17 cellular contexts compared by ENCODE assay signal in the genomic region with DNA sequence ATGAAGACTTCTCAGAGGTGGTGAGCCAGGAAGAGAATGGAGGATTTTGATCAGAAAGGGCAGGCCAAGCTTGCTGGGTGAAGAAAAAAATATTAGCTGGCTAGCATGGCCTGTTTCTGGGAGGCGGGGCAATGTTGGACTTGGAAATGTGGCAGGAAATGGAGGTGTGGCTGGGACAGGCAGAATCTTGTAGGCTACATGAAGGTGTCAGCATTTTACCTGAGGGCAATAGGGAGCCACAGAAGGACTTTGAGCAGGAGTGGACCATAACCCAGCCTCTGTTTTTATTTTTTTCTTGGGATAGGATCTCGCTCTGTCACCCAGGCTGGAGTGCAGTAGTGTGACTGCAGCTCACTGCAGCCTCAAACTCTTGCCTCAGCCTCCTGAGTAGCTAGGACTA. TPM values are rescaled to one million over a fixed set of nuclear protein-coding genes. Genes with fewer than 3 reads are reported as not detected.
DNase-seq lines count a peak whose midpoint lies in the region; ATAC-seq, FAIRE-seq and TF ChIP-seq lines count a peak whose summit lies in the region.
"Had no signal": no experiment of that assay in that cellular context is flagged by ENCODE, and none has a peak within 500 bp of the region (broad histone marks: within the 10 kb centered on the region; RNA-seq: fewer than 3 reads in every experiment).

No MANE protein-coding gene starts in this region.

- POLR2A ChIA-PET in HEK293 (lab: Yijun Ruan, JAX) = interaction anchor here (0.9 kb wide), 1 partner anchor 9 kb away, joined by 3 read pairs; no protein-coding TSS in a partner anchor
- POLR2A ChIA-PET in RWPE1 (lab: Yijun Ruan, JAX; ENCODE audit: low non-redundant PET) = no interaction called here
- POLR2A ChIA-PET in H1 (lab: Charles Lee; ENCODE audit: partially characterized antibody) = interaction anchor here (3.4 kb wide), 1 partner anchor 15 kb away, joined by 17 read pairs; no protein-coding TSS in a partner anchor
- POLR2A ChIA-PET in T-cell (lab: Charles Lee) = no interaction called here

- no peak overlapping the region for H3K9ac ChIP-seq in H1 (replicated peaks in 1 of 4; ENCODE audit: extremely low read depth in 1 of 4, low read depth in 3 of 4, low read length in 3 of 4)
- H3K9ac ChIP-seq: SK-N-SH had no signal

- no peak overlapping the region for H2AFZ ChIP-seq in H1 (ENCODE audit: low read length)

- H4K8ac ChIP-seq in H1 (ENCODE audit: extremely low read depth, insufficient read depth, low read length) = no peak overlapping the region

- no peak overlapping the region for H4K5ac ChIP-seq in H1 (ENCODE audit: insufficient read length, low read depth, low read length)

- H4K91ac ChIP-seq in H1 (replicated peaks; ENCODE audit: insufficient read length, low read length) = peak overlapping the region; percentile 66

- TF ChIP-seq CTCF in HEK293 (tag by site-specific recombination; IDR thresholded peaks at IDR 0.05) (no peak), RWPE1 (conservative IDR thresholded peaks at IDR 0.05; ENCODE audit: low read depth) (no peak), H1 (IDR thresholded peaks at IDR 0.05; ENCODE audit: control extremely low read depth in 1 of 3, insufficient read depth in 1 of 3, low read depth in 1 of 3, low read length in 3 of 3) (no peak), mucosa of descending colon (IDR thresholded peaks at IDR 0.05) (no peak)

- no peak overlapping the region for H3K14ac ChIP-seq in H1 (ENCODE audit: insufficient read length)

- peak overlapping the region; percentile 92; the same call in 1 of the 2 replicates for H2BK15ac ChIP-seq in H1 (ENCODE audit: low read length)

- H3K9me3 Mint-ChIP-seq in T-cell = no peaks in the 10 kb centered on the region

- no peaks in the 10 kb centered on the region for H3K23me2 ChIP-seq in H1 (ENCODE audit: low read depth, low read length)

- H3K4me1 ChIP-seq in HEK293 (ENCODE audit: control insufficient read depth, insufficient read depth, low read length) = no peaks in the 10 kb centered on the region
- peaks cover 3 to 20% (median 17%) of the 10 kb centered on the region in 4 experiments for H3K4me1 ChIP-seq in H1 (replicated peaks in 1 of 4; ENCODE audit: control insufficient read depth in 3 of 4, insufficient read depth in 4 of 4, low read length in 3 of 4)
- H3K4me1 ChIP-seq in mucosa of descending colon (ENCODE audit: low read depth) = no peaks in the 10 kb centered on the region

- no peak overlapping the region; a peak in 1 of 4 replicates for H3K4me2 ChIP-seq in H1 (ENCODE audit: insufficient read depth in 1 of 2, low read depth in 2 of 2, low read length in 2 of 2)
- H3K4me2 ChIP-seq: SK-N-SH had no signal

- no peaks in the 10 kb centered on the region for H3K9me3 ChIP-seq in HEK293 (ENCODE audit: control insufficient read depth, insufficient read depth, low read depth, low read length)
- no peaks in the 10 kb centered on the region for H3K9me3 ChIP-seq in H1 (ENCODE audit: insufficient read depth in 2 of 2, low read depth in 1 of 2, low read length in 1 of 2)
- no peaks in the 10 kb centered on the region for H3K9me3 ChIP-seq in mucosa of descending colon
- H3K9me3 ChIP-seq: SK-N-SH had no signal

- no peak for TF ChIP-seq POLR2A in H1 (IDR thresholded peaks at IDR 0.05; ENCODE audit: control extremely low read depth in 1 of 2, low read depth in 2 of 2, low read length in 2 of 2)

- intact Hi-C loops in mucosa of descending colon (cut with DNase I, micrococcal nuclease) = no loop called here

- ATAC-seq in mucosa of descending colon (peak; percentile 70), GM21737 (IDR thresholded peaks at IDR 0.05; ENCODE audit: unreplicated experiment) (no peak), T-cell (replicated peaks in 1 of 4) (no peak), GM21423 (IDR thresholded peaks at IDR 0.05; ENCODE audit: unreplicated experiment) (no peak)
- ATAC-seq: HCT116 had no signal

- no peak overlapping the region for H3K4ac ChIP-seq in H1 (replicated peaks; ENCODE audit: insufficient read length, low read depth, low read length)

- no peak overlapping the region for H3K27ac ChIP-seq in HEK293 (ENCODE audit: extremely low read depth, low read depth, low read length)
- H3K27ac ChIP-seq in RWPE1 = no peak overlapping the region
- H3K27ac ChIP-seq in H1 (ENCODE audit: low read depth, low read length) = no peak overlapping the region

- WGBS in H1 (ENCODE audit: extremely low coverage in 1 of 2, insufficient coverage in 1 of 2, insufficient read length in 1 of 2, insufficient replicate concordance in 2 of 2, low coverage in 1 of 2, low lambda C conversion rate in 2 of 2, missing lambda C conversion rate in 1 of 2), 2 experiments = 86% methylated on average over 2 of the region's 2 CpGs; no CpG with 5 or more reads in 1 of the 2 experiments

- H3K4me3 ChIP-seq in HEK293 (ENCODE audit: low read depth, low read length) (no peak overlapping the region), H1 (ENCODE audit: extremely low read depth in 1 of 4, insufficient read depth in 2 of 4, low read depth in 3 of 4, low read length in 4 of 4) (no peak overlapping the region), mucosa of descending colon (no peak overlapping the region)

- no peaks in the 10 kb centered on the region for H3K79me2 ChIP-seq in H1 (ENCODE audit: control insufficient read depth in 1 of 2, insufficient read depth in 2 of 2, low read length in 2 of 2)

- peaks cover 9 to 12% (median 10%) of the 10 kb centered on the region in 3 donors for H3K4me1 Mint-ChIP-seq in T-cell

- no peaks in the 10 kb centered on the region for H3K27me3 Mint-ChIP-seq in T-cell

- peak overlapping the region; percentile 93; the same call in 1 of the 2 replicates for H2BK5ac ChIP-seq in H1 (ENCODE audit: low read depth, low read length)

- FAIRE-seq in H1 (lab: Jason Lieb, UNC) = no peak

- DNase-seq in RWPE1 (ENCODE audit: low spot score) (peak; percentile 22), H1 (ENCODE audit: low read depth in 1 of 2, low spot score in 2 of 2) (no peak), mucosa of descending colon (peak in 2 of 3 donors; percentile 33 to 42), T-cell (no peak)
- DNase-seq: COR-L47, EL, NCI-H1105 treated with DMSO at 0.1 percent for 48 hours, NCI-H1694 treated with DMSO at 0.1 percent for 48 hours, NCI-H226, NCI-H524 treated with DMSO at 0.1 percent for 48 hours, Right ventricle myocardium superior, SK-N-SH had no signal

- H2BK20ac ChIP-seq in H1 (ENCODE audit: low read length) = peak overlapping the region; percentile 75

- H3K27ac Mint-ChIP-seq in T-cell = no peak overlapping the region

- H3K36me3 Mint-ChIP-seq in T-cell = no peaks in the 10 kb centered on the region

- H3K79me1 ChIP-seq in H1 (ENCODE audit: low read depth, low read length) = no peaks in the 10 kb centered on the region; the same call in 1 of the 2 replicates

- H2BK120ac ChIP-seq in H1 (replicated peaks; ENCODE audit: low read depth, low read length) = peak overlapping the region; percentile 6

- H3K23ac ChIP-seq in H1 (ENCODE audit: insufficient read length) = no peak overlapping the region

- CTCF ChIA-PET in HEK293 (lab: Yijun Ruan, JAX) = interaction anchor here (0.7 to 1.1 kb wide), 2 partner anchors 32 to 228 kb away, joined by 3 to 4 read pairs; a partner anchor contains a TSS
- CTCF ChIA-PET in RWPE1 (lab: Yijun Ruan, JAX) = interaction anchor here (0.6 to 1.3 kb wide), 3 partner anchors 25 to 228 kb away, joined by 3 read pairs; no protein-coding TSS in a partner anchor
- CTCF ChIA-PET in H1 (lab: Charles Lee; ENCODE audit: partially characterized antibody) = interaction anchor here (0.8 to 25.6 kb wide), 9 partner anchors 14 to 153 kb away, joined by 3 to 490 read pairs (median 4); a partner anchor contains a TSS
- CTCF ChIA-PET in T-cell (lab: Charles Lee) = no interaction called here

- H2BK12ac ChIP-seq in H1 (ENCODE audit: low read depth, low read length) = peak overlapping the region; percentile 100; the same call in 1 of the 2 replicates

- H3K56ac ChIP-seq in H1 (replicated peaks; ENCODE audit: insufficient read length, low read depth, low read length) = no peak overlapping the region

- TF ChIP-seq RAD21 in H1 (IDR thresholded peaks at IDR 0.05 in 1 of 2, conservative IDR thresholded peaks at IDR 0.05 in 1 of 2; ENCODE audit: low read depth in 2 of 2, low read length in 2 of 2) = no peak

- H2AK5ac ChIP-seq in H1 (ENCODE audit: low read depth, low read length) = peak overlapping the region; percentile 92; the same call in 1 of the 2 replicates

- H4K20me1 ChIP-seq in H1 (replicated peaks in 1 of 2; ENCODE audit: control insufficient read depth in 1 of 2, insufficient read depth in 2 of 2, low read length in 2 of 2) = no peaks in the 10 kb centered on the region

- peaks cover 0 to 5% (median under 1%) of the 10 kb centered on the region in 4 experiments; a peak in 1 of 7 replicates for H3K27me3 ChIP-seq in H1 (replicated peaks in 1 of 4; ENCODE audit: control insufficient read depth in 3 of 4, extremely low read depth in 1 of 4, insufficient read depth in 3 of 4, low read length in 3 of 4)

- H3K4me3 Mint-ChIP-seq in T-cell = no peak overlapping the region

- no peak overlapping the region for H3K18ac ChIP-seq in H1 (ENCODE audit: extremely low read depth, low read length)

- H3K36me3 ChIP-seq in HEK293 (ENCODE audit: control insufficient read depth in 2 of 2, insufficient read depth in 1 of 2, low read length in 2 of 2) = no peaks in the 10 kb centered on the region
- H3K36me3 ChIP-seq in H1 (ENCODE audit: control insufficient read depth in 2 of 4, insufficient read depth in 4 of 4, low read length in 3 of 4) = no peaks in the 10 kb centered on the region
- H3K36me3 ChIP-seq in mucosa of descending colon (ENCODE audit: low read depth) = no peaks in the 10 kb centered on the region

- TF ChIP-seq EP300 in H1 (IDR thresholded peaks at IDR 0.05; ENCODE audit: borderline replicate concordance in 1 of 2, low read depth in 2 of 2, low read length in 2 of 2) = no peak

TF ChIP-seq in HEK293, 187 proteins besides CTCF, POLR2A, EP300 and RAD21:
- TF ChIP-seq HOXC10 (CRISPR knock-in tag; IDR thresholded peaks at IDR 0.05) = no peak
- peak; percentile 72 for TF ChIP-seq ZNF16 (tag by site-specific recombination; IDR thresholded peaks at IDR 0.05; ENCODE audit: low read depth)

TF ChIP-seq in H1, 55 proteins besides CTCF, POLR2A, EP300 and RAD21:
- TF ChIP-seq SRF (IDR thresholded peaks at IDR 0.05; ENCODE audit: low read depth, low read length) = no peak
- peak; percentile 66; the same call in 1 of the 2 replicates for TF ChIP-seq KDM1A (IDR thresholded peaks at IDR 0.05; ENCODE audit: borderline replicate concordance, low read length)
TF ChIP-seq in H1: peak in this region for 1.

RNA-seq across cellular contexts. Expression of a gene that starts 31.7 kb away (rescaled TPM):
- 4.8 and 4.9 TPM in 2 replicates for total RNA-seq in H1 (2021; fragmentation: NEBNext Ultra II Directional; extraction: Animal tissue kit (Norgen Biotek cat#: 25700))
- polyA plus RNA-seq in H1 (2011; rRNA removed) = 2.4 and 3.3 TPM in 2 replicates
- polyA plus RNA-seq in H1 (2011; cell fraction: cytosol; rRNA removed) = 2.8 TPM
- polyA plus RNA-seq in H1 (2011; cell fraction: nucleus; rRNA removed) = 3.5 TPM
- 2.2 to 3.8 TPM (median 3.0 TPM) in 4 replicates for polyA plus RNA-seq in H1 (2012, experiment 1 of 2)
- 1.8 TPM for polyA plus RNA-seq in H1 (2012, experiment 2 of 2)
- polyA plus RNA-seq in H1 (2013, experiment 1 of 2) = 3.2 TPM
- polyA plus RNA-seq in H1 (2013, experiment 2 of 2) = 3.2 TPM
- 1.1 and 2.1 TPM in 2 replicates for polyA minus RNA-seq in H1 (2011; rRNA and poly(A)+ RNA removed)
- 3.4 TPM for polyA minus RNA-seq in H1 (2011; cell fraction: cytosol; rRNA and poly(A)+ RNA removed)
- 3.5 TPM for polyA minus RNA-seq in H1 (2011; cell fraction: nucleus; rRNA and poly(A)+ RNA removed)
- total RNA-seq in mucosa of descending colon (1 to 10 TPM in 2 of 3 donors, under 1 TPM in 1; 0.96 to 3.6 (median 1.6) TPM), T-cell (not detected)
- total RNA-seq: LHCN-M2, Right ventricle myocardium superior had no signal
- polyA plus RNA-seq: SK-N-SH had no signal

Comparison
In these comparisons a context has a peak if more than half of its experiments do, and no peak if none do; other contexts are left out.
1. DNase-seq: peak in RWPE1 (single experiment) and mucosa of descending colon (2 of 3); none in H1 (0 of 2) and T-cell (0 of 34).
2. CTCF ChIA-PET loops: an anchor here in HEK293 (0.7 to 1.1 kb wide), RWPE1 (0.6 to 1.3 kb wide) and H1 (0.8 to 25.6 kb wide); none called in T-cell.
3. POLR2A ChIA-PET loops: an anchor here in HEK293 (0.9 kb wide) and H1 (3.4 kb wide); none called in RWPE1 and T-cell.